Comparison of ENCODE assay signal across 19 cellular contexts in genomic region chr2:200159366-200159720, GRCh38.
DNase-seq lines count a peak whose midpoint lies in the region; ATAC-seq, FAIRE-seq and TF ChIP-seq lines count a peak whose summit lies in the region.
"Had no signal": no experiment of that assay in that cellular context is flagged by ENCODE, and none has a peak within 500 bp of the region (broad histone marks: within the 10 kb centered on the region; RNA-seq: fewer than 3 reads in every experiment).

No MANE protein-coding gene starts in this region.

- ATAC-seq in GM21825 (IDR thresholded peaks at IDR 0.05; ENCODE audit: unreplicated experiment): no peak
- ATAC-seq in HG02798 (IDR thresholded peaks at IDR 0.05; ENCODE audit: poor library complexity, unreplicated experiment): no peak
- ATAC-seq: Panc1 had no signal

- peaks cover 26% of the 10 kb centered on the region for H3K9me3 ChIP-seq in HUES6 (ENCODE audit: control insufficient read depth, insufficient read depth, low read depth, low read length)
- H3K9me3 ChIP-seq in ovary: no peaks in the 10 kb centered on the region
- H3K9me3 ChIP-seq: heart right ventricle, tibial nerve had no signal

- intact Hi-C loops in ovary (cut with DNase I): no loop called here

- H3K36me3 ChIP-seq in HUES6 (ENCODE audit: control insufficient read depth, insufficient read depth, low read length) (no peaks in the 10 kb centered on the region), bronchial epithelial cell (ENCODE audit: control insufficient read depth, insufficient read depth, low read length) (no peaks in the 10 kb centered on the region), ovary (no peaks in the 10 kb centered on the region)
- H3K36me3 ChIP-seq: heart right ventricle, tibial nerve had no signal

- peaks cover 24% of the 10 kb centered on the region for H3K4me1 ChIP-seq in HUES6 (ENCODE audit: control insufficient read depth, insufficient read depth, low read length)
- no peaks in the 10 kb centered on the region for H3K4me1 ChIP-seq in ovary (ENCODE audit: insufficient read depth)

- FAIRE-seq in bronchial epithelial cell (lab: Jason Lieb, UNC) (no peak), GM12891 (lab: Jason Lieb, UNC) (no peak)

- TF ChIP-seq POLR2A in GM12891 (IDR thresholded peaks at IDR 0.05; ENCODE audit: low read depth, low read length) (no peak), ovary (IDR thresholded peaks at IDR 0.05) (no peak)

- H3K27me3 ChIP-seq in HUES6 (ENCODE audit: control insufficient read depth, insufficient read depth, low read length): no peaks in the 10 kb centered on the region
- H3K27me3 ChIP-seq in bronchial epithelial cell (ENCODE audit: control insufficient read depth, insufficient read depth, low read length): no peaks in the 10 kb centered on the region
- H3K27me3 ChIP-seq in ovary: no peaks in the 10 kb centered on the region
- H3K27me3 ChIP-seq: heart right ventricle, tibial nerve had no signal

- H3K27ac ChIP-seq in HUES6 (ENCODE audit: low read depth, low read length) (peak overlapping the region; percentile 66; the same call in 1 of the 2 replicates), ovary (no peak overlapping the region)
- H3K27ac ChIP-seq: heart right ventricle had no signal

- no peak for TF ChIP-seq EP300 in ovary (IDR thresholded peaks at IDR 0.05)

- H3K4me3 ChIP-seq in HUES6 (ENCODE audit: low read depth, low read length) (no peak overlapping the region), bronchial epithelial cell (ENCODE audit: low read depth, low read length) (no peak overlapping the region), ovary (no peak overlapping the region)
- H3K4me3 ChIP-seq: heart right ventricle, tibial nerve had no signal

- peak overlapping the region; percentile 44 for H3K9ac ChIP-seq in HUES6 (ENCODE audit: low read length)

- TF ChIP-seq CTCF in bronchial epithelial cell (IDR thresholded peaks at IDR 0.05; ENCODE audit: insufficient read depth, low read length, severe bottlenecking) (no peak), ovary (IDR thresholded peaks at IDR 0.05) (no peak)

- peak; percentile 12 for DNase-seq in AG08395 (ENCODE audit: low spot score)
- DNase-seq in bronchial epithelial cell (ENCODE audit: low read depth): peak; percentile 46
- DNase-seq in mucosa of gallbladder (ENCODE audit: low spot score): peak; percentile 53
- no peak for DNase-seq in GM12891 (ENCODE audit: insufficient read length, low spot score)
- no peak for DNase-seq in ovary
- DNase-seq: activated CD4-positive, CD25-positive, alpha-beta regulatory T cell; activated CD8-positive, alpha-beta memory T cell treated with anti-CD3 and anti-CD28 coated beads, Interleukin-2, amount 50 U/mL, for 48 hours; COR-L47; heart right ventricle; Kasumi-1; left cardiac atrium; NCI-H510A treated with DMSO at 0.1 percent for 48 hours; retina; stimulated activated CD4-positive, alpha-beta T cell treated with anti-CD3 and anti-CD28 coated beads, Interleukin-2, amount 100 ng/mL, for 48 hours had no signal

TF ChIP-seq in GM12891, 5 proteins besides CTCF, POLR2A, EP300 and RAD21:
- TF ChIP-seq POLR2AphosphoS5 (IDR thresholded peaks at IDR 0.05; ENCODE audit: low read depth, low read length): no peak

Comparison
In these comparisons a context has a peak if more than half of its experiments do, and no peak if none do; other contexts are left out.
1. DNase-seq: peak in AG08395 (single experiment), bronchial epithelial cell (single experiment) and mucosa of gallbladder (single experiment); none in GM12891 (single experiment) and ovary (0 of 5).